Comparison of ENCODE assay signal across 24 cellular contexts in the genomic region with DNA sequence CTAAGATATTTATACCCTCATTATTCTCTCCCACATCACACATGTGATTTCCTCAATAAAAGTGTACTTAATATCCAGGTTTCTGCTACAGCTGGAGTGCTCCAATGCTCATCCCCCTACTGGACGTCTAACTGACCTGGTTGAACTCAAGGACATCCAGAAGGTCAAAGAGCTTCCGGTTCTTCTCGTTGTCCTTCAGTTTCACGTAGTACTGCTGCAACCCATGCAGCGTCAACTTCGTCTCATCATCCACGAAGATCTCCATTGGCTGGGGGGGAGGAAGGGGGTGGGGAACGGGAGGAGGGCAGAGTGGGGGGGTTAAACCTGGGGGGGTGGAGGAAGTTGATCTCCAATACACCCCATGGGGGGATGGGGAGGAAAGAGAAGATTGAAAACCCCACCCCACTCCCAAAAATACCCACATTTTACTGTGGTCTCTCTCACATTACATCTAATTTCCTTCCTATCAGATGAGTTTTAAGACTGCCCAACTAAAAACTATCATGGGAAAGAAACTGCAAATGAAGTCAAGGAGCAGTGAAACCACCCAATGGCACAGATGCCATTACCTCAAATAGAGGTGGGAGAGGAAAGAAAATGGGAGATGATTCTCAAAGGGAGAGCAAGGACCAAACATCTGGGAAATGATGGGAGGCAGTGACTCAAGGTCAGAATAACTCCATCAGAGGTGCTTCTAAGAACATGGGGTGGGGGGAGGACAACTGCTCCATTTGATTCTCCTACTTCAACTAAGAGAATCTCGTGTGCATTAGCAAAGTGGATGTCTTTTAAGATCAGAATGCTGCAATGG. TPM values are rescaled to one million over a fixed set of nuclear protein-coding genes. Genes with fewer than 3 reads are reported as not detected.
DNase-seq lines count a peak whose midpoint lies in the region; ATAC-seq and TF ChIP-seq lines count a peak whose summit lies in the region.
"Had no signal": no experiment of that assay in that cellular context is flagged by ENCODE, and none has a peak within 500 bp of the region (broad histone marks: within the 10 kb centered on the region; RNA-seq: fewer than 3 reads in every experiment).

No MANE protein-coding gene starts in this region.

- peaks cover 54% of the 10 kb centered on the region for H3K79me2 ChIP-seq in HCT116 (ENCODE audit: insufficient read depth, low read length)

- RAD21 ChIA-PET in HCT116 (lab: Charles Lee; ENCODE audit: low non-redundant PET in 1 of 2, low total read pairs in 2 of 2, uncharacterized antibody in 2 of 2, unreplicated experiment in 2 of 2), result no interaction called here

- CTCF ChIA-PET in activated CD8-positive, alpha-beta memory T cell treated with anti-CD3 and anti-CD28 coated beads, Interleukin-2, amount 10 ng/mL, durations not matched to agents 7 days and 5 days (lab: Charles Lee), result interaction anchor here (1.1 kb wide), 1 partner anchor 38 kb away, joined by 3 read pairs; no protein-coding TSS in a partner anchor
- CTCF ChIA-PET in HCT116 (lab: Charles Lee), result no interaction called here

- POLR2A ChIA-PET in HCT116 (lab: Charles Lee), result interaction anchor here (0.7 to 1.0 kb wide), 2 partner anchors 35 to 128 kb away, joined by 3 to 8 read pairs; a partner anchor contains a TSS

- H3K27me3 ChIP-seq in HCT116 (ENCODE audit: insufficient read depth, low read length), result no peaks in the 10 kb centered on the region
- H3K27me3 ChIP-seq: adrenal gland, stomach, upper lobe of left lung had no signal

- no peaks in the 10 kb centered on the region for H3K27me3 Mint-ChIP-seq in activated CD8-positive, alpha-beta memory T cell treated with anti-CD3 and anti-CD28 coated beads, Interleukin-2, amount 10 ng/mL, durations not matched to agents 7 days and 5 days
- H3K27me3 Mint-ChIP-seq in activated naive CD8-positive, alpha-beta T cell, result no peaks in the 10 kb centered on the region
- H3K27me3 Mint-ChIP-seq in neural crest cell (ENCODE audit: low read depth), result peaks cover 6% of the 10 kb centered on the region

- H2AFZ ChIP-seq in HCT116 (ENCODE audit: low read depth, low read length, poor library complexity, severe bottlenecking), result no peak overlapping the region

- TF ChIP-seq CTCF in HCT116 (IDR thresholded peaks at IDR 0.05 in 2 of 3, conservative IDR thresholded peaks at IDR 0.05 in 1 of 3; ENCODE audit: borderline replicate concordance in 1 of 3, insufficient read depth in 1 of 3, low read depth in 2 of 3, low read length in 2 of 3) (no peak), neural crest cell (conservative IDR thresholded peaks at IDR 0.05) (no peak)

- H3K4me2 ChIP-seq in HCT116 (ENCODE audit: low read length), result no peak overlapping the region

- H3K36me3 Mint-ChIP-seq in activated CD8-positive, alpha-beta memory T cell treated with anti-CD3 and anti-CD28 coated beads, Interleukin-2, amount 10 ng/mL, durations not matched to agents 7 days and 5 days, result peaks cover 67% of the 10 kb centered on the region
- no peaks in the 10 kb centered on the region for H3K36me3 Mint-ChIP-seq in activated naive CD8-positive, alpha-beta T cell
- peaks cover 49% of the 10 kb centered on the region for H3K36me3 Mint-ChIP-seq in neural crest cell (ENCODE audit: low read depth)

- no peak overlapping the region for H3K4me3 ChIP-seq in HCT116 (replicated peaks in 1 of 2; ENCODE audit: low read depth in 1 of 2, low read length in 2 of 2)
- H3K4me3 ChIP-seq: adrenal gland, mucosa of descending colon, stomach, upper lobe of left lung had no signal

- H3K9me3 ChIP-seq in HCT116 (ENCODE audit: control insufficient read depth in 1 of 2, insufficient read depth in 1 of 2, low read depth in 1 of 2, low read length in 2 of 2), result no peaks in the 10 kb centered on the region
- H3K9me3 ChIP-seq: adrenal gland, mucosa of descending colon, stomach, upper lobe of left lung had no signal

- H3K9me2 ChIP-seq in HCT116 (ENCODE audit: insufficient read depth), result no peaks in the 10 kb centered on the region

- peaks cover 25% of the 10 kb centered on the region; the same call in 1 of the 2 replicates for H4K20me1 ChIP-seq in HCT116 (ENCODE audit: insufficient read depth)

- intact Hi-C loops in HCT116 (cut with micrococcal nuclease), result no loop called here

- H3K27ac Mint-ChIP-seq in activated CD8-positive, alpha-beta memory T cell treated with anti-CD3 and anti-CD28 coated beads, Interleukin-2, amount 10 ng/mL, durations not matched to agents 7 days and 5 days, result peak overlapping the region; percentile 33
- peak overlapping the region; percentile 46 for H3K27ac Mint-ChIP-seq in activated naive CD8-positive, alpha-beta T cell
- no peak overlapping the region for H3K27ac Mint-ChIP-seq in neural crest cell (ENCODE audit: unreplicated experiment)

- no peak overlapping the region for H3K27ac ChIP-seq in HCT116 (ENCODE audit: low read depth, low read length)
- H3K27ac ChIP-seq: HL-60, stomach, upper lobe of left lung had no signal

- H3K36me3 ChIP-seq in HCT116 (ENCODE audit: control insufficient read depth in 1 of 2, insufficient read depth in 2 of 2, low read length in 2 of 2), result peaks cover 63 to 70% of the 10 kb centered on the region in 2 experiments

- no peak for DNase-seq in activated CD8-positive, alpha-beta memory T cell treated with anti-CD3 and anti-CD28 coated beads, Interleukin-2, amount 10 ng/mL, durations not matched to agents 7 days and 5 days
- DNase-seq in activated CD8-positive, alpha-beta memory T cell treated with anti-CD3 and anti-CD28 coated beads for 24 hours, result no peak
- DNase-seq in HCT116 (ENCODE audit: low read depth, low spot score), result no peak
- DNase-seq in neural crest cell (ENCODE audit: low read depth, low spot score), result no peak
- no peak for DNase-seq in activated CD4-positive, CD25-positive, alpha-beta regulatory T cell (lab: John Stamatoyannopoulos, UW)
- no peak for DNase-seq in NCI-H510A treated with DMSO at 0.1 percent for 48 hours (lab: John Stamatoyannopoulos, UW)
- no peak for DNase-seq in NCI-H1048 (lab: John Stamatoyannopoulos, UW)
- DNase-seq: dermis blood vessel endothelial cell, left colon, mucosa of descending colon, MV-4-11, NCI-H187 treated with DMSO at 0.1 percent for 48 hours, stomach, T-helper 2 cell, upper lobe of left lung had no signal

- no peaks in the 10 kb centered on the region for H3K9me3 Mint-ChIP-seq in activated CD8-positive, alpha-beta memory T cell treated with anti-CD3 and anti-CD28 coated beads, Interleukin-2, amount 10 ng/mL, durations not matched to agents 7 days and 5 days (ENCODE audit: low read depth)
- H3K9me3 Mint-ChIP-seq in activated naive CD8-positive, alpha-beta T cell (ENCODE audit: low read depth), result no peaks in the 10 kb centered on the region
- no peaks in the 10 kb centered on the region for H3K9me3 Mint-ChIP-seq in neural crest cell
- H3K9me3 Mint-ChIP-seq: CD14-positive monocyte had no signal

- no peaks in the 10 kb centered on the region for H3K4me1 ChIP-seq in HCT116 (ENCODE audit: control insufficient read depth in 1 of 2, insufficient read depth in 2 of 2, low read length in 2 of 2)
- H3K4me1 ChIP-seq: upper lobe of left lung had no signal

- peaks cover 35% of the 10 kb centered on the region for H3K4me1 Mint-ChIP-seq in activated CD8-positive, alpha-beta memory T cell treated with anti-CD3 and anti-CD28 coated beads, Interleukin-2, amount 10 ng/mL, durations not matched to agents 7 days and 5 days
- peaks cover 33% of the 10 kb centered on the region for H3K4me1 Mint-ChIP-seq in activated naive CD8-positive, alpha-beta T cell (ENCODE audit: low read depth)
- H3K4me1 Mint-ChIP-seq in neural crest cell, result peaks cover 36% of the 10 kb centered on the region

- no peak for ATAC-seq in activated CD8-positive, alpha-beta memory T cell treated with anti-CD3 and anti-CD28 coated beads, Interleukin-2, amount 10 ng/mL, durations not matched to agents 7 days and 5 days
- no peak for ATAC-seq in HCT116
- ATAC-seq: left colon, mucosa of descending colon, sciatic nerve had no signal

- H3K4me3 Mint-ChIP-seq in activated CD8-positive, alpha-beta memory T cell treated with anti-CD3 and anti-CD28 coated beads, Interleukin-2, amount 10 ng/mL, durations not matched to agents 7 days and 5 days, result no peak overlapping the region
- H3K4me3 Mint-ChIP-seq in activated naive CD8-positive, alpha-beta T cell, result no peak overlapping the region
- peak overlapping the region; percentile 22 for H3K4me3 Mint-ChIP-seq in neural crest cell
- H3K4me3 Mint-ChIP-seq: CD14-positive monocyte had no signal

- TF ChIP-seq RAD21 in HCT116 (IDR thresholded peaks at IDR 0.05; ENCODE audit: low read depth), result no peak

- no peak for TF ChIP-seq POLR2A in HCT116 (IDR thresholded peaks at IDR 0.05; ENCODE audit: borderline replicate concordance, extremely low read depth, insufficient read depth, insufficient read length)

- no peak overlapping the region for H3K9ac ChIP-seq in HCT116 (ENCODE audit: low read length)

- no TSS peak for BruUV-seq in HCT116 (replicated peaks; lab: Mats Ljungman, UMichigan)

TF ChIP-seq in HCT116, 20 proteins besides CTCF, POLR2A, EP300 and RAD21:
- no peak for TF ChIP-seq FOSL1 (IDR thresholded peaks at IDR 0.05; ENCODE audit: low read depth)
- TF ChIP-seq POLR2AphosphoS5 (IDR thresholded peaks at IDR 0.05; ENCODE audit: low read depth, low read length), result 0 out of 2 replicates have a peak, but pooled peaks have one; percentile 10

RNA-seq across cellular contexts. Expression of a gene that starts 4.1 kb away (rescaled TPM):
- not detected for total RNA-seq in activated CD8-positive, alpha-beta memory T cell treated with anti-CD3 and anti-CD28 coated beads, Interleukin-2, amount 10 ng/mL, durations not matched to agents 7 days and 5 days
- total RNA-seq in HCT116 (2021; ENCODE audit: unreplicated experiment) (not detected), neural crest cell (not detected in 2 replicates)
- 0.06 TPM in 1 of 2 replicates, not detected in the other for polyA plus RNA-seq in HCT116 (2012)
- total RNA-seq: adrenal gland, bronchial epithelial cell, dermis blood vessel endothelial cell, epithelial cell of proximal tubule, H4, left colon, mucosa of descending colon, osteoblast, sciatic nerve, stomach, upper lobe of left lung had no signal
- polyA plus RNA-seq: adrenal gland, CD14-positive monocyte, stomach had no signal

RNA-seq across cellular contexts. Expression of a gene that starts 9.0 kb away (rescaled TPM):
- 100 to 1,000 TPM; 495 to 503 TPM for total RNA-seq in activated CD8-positive, alpha-beta memory T cell treated with anti-CD3 and anti-CD28 coated beads, Interleukin-2, amount 10 ng/mL, durations not matched to agents 7 days and 5 days
- total RNA-seq in HCT116 (2021; ENCODE audit: unreplicated experiment) (545 TPM), neural crest cell (836 and 881 TPM in 2 replicates)
- 505 and 511 TPM in 2 replicates for polyA plus RNA-seq in HCT116 (2012)

RNA-seq across cellular contexts. Expression of a gene that starts 13.6 kb away (rescaled TPM):
- 1 to 10 TPM; 1.0 to 3.8 TPM for total RNA-seq in activated CD8-positive, alpha-beta memory T cell treated with anti-CD3 and anti-CD28 coated beads, Interleukin-2, amount 10 ng/mL, durations not matched to agents 7 days and 5 days
- total RNA-seq in HCT116 (2021; ENCODE audit: unreplicated experiment), result 1.8 TPM
- polyA plus RNA-seq in HCT116 (2012), result 1.5 and 1.7 TPM in 2 replicates
- 3.3 and 5.1 TPM in 2 replicates for total RNA-seq in neural crest cell
- polyA plus RNA-seq: CD14-positive monocyte had no signal

RNA-seq across cellular contexts. Expression of a gene that starts 14.6 kb away (rescaled TPM):
- total RNA-seq in activated CD8-positive, alpha-beta memory T cell treated with anti-CD3 and anti-CD28 coated beads, Interleukin-2, amount 10 ng/mL, durations not matched to agents 7 days and 5 days, result 10 to 100 TPM; 13.6 to 16.2 TPM
- total RNA-seq in HCT116 (2021; ENCODE audit: unreplicated experiment), result 26.6 TPM
- 25.2 and 30.4 TPM in 2 replicates for polyA plus RNA-seq in HCT116 (2012)
- 25.7 and 28.6 TPM in 2 replicates for total RNA-seq in neural crest cell

RNA-seq across cellular contexts. Expression of a gene that starts 34.9 kb away (rescaled TPM):
- total RNA-seq in activated CD8-positive, alpha-beta memory T cell treated with anti-CD3 and anti-CD28 coated beads, Interleukin-2, amount 10 ng/mL, durations not matched to agents 7 days and 5 days, result 10 to 100 TPM; 44.1 to 63.8 TPM
- 21.7 TPM for total RNA-seq in HCT116 (2021; ENCODE audit: unreplicated experiment)
- polyA plus RNA-seq in HCT116 (2012), result 15.0 and 15.4 TPM in 2 replicates
- total RNA-seq in neural crest cell, result 0.61 TPM in 1 of 2 replicates, not detected in the other
